In the genomic region with DNA sequence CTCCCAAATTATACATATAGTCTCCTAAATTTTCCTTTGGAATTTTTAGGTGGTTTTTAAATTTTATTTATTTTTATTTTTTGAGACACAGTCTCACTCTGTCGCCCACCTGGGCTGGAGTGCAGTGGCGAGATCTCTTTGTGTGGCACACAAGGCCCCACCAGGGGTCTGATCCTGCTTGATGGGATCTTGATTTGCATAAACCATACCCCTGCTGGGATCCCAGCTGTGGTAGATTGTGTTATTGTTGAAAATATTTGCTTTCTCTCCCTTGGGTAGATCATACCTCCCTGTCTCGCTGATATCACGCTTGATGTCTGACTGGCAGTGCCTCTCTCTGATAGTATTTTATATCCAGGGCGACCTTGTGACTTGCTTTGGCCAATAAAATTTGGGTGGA, we compare ENCODE assay signal across 19 cellular contexts. TPM values are rescaled to one million over a fixed set of nuclear protein-coding genes. Genes with fewer than 3 reads are reported as not detected.
"Had no signal": no experiment of that assay in that cellular context is flagged by ENCODE, and none has a peak within 500 bp of the region (broad histone marks: within the 10 kb centered on the region; RNA-seq: fewer than 3 reads in every experiment).

No MANE protein-coding gene starts in this region.

- H3K4me3 ChIP-seq: heart left ventricle, lung, right lobe of liver, skin epidermis, tibial artery had no signal

- H3K4me1 ChIP-seq: heart left ventricle had no signal

- H3K27ac ChIP-seq: heart left ventricle, right lobe of liver, skin epidermis, tibial artery had no signal

- H3K36me3 ChIP-seq: heart left ventricle, right lobe of liver, tibial artery had no signal

- H3K9me3 ChIP-seq: right lobe of liver had no signal

- DNase-seq: activated CD4-positive, alpha-beta T cell treated with anti-CD3 and anti-CD28 coated beads for 4 hours; activated CD4-positive, alpha-beta T cell treated with anti-CD3 and anti-CD28 coated beads, Interleukin-2, amount 50 U/mL, for 48 hours; activated CD4-positive, CD25-positive, alpha-beta regulatory T cell; activated gamma-delta T cell; activated naive CD4-positive, alpha-beta T cell treated with anti-CD3 and anti-CD28 coated beads, Interleukin-2, amount 50 U/mL, for 16 hours; activated naive CD8-positive, alpha-beta T cell treated with anti-CD3 and anti-CD28 coated beads, Interleukin-2, amount 50 U/mL, for 24 hours; cerebellar nuclear complex; heart left ventricle; kidney; naive B cell; posterior cingulate gyrus; right lobe of liver; stimulated activated CD4-positive, alpha-beta T cell treated with anti-CD3 and anti-CD28 coated beads, Interleukin-1b, Interleukin-23, amount 100 ng/mL, for 48 hours; substantia nigra; tibial artery had no signal

- ATAC-seq: activated naive CD8-positive, alpha-beta T cell treated with anti-CD3 and anti-CD28 coated beads, Interleukin-2, amount 50 U/mL, for 24 hours; heart left ventricle; right lobe of liver had no signal

RNA-seq across cellular contexts. Expression of gene MUC3A, which starts 5.6 kb away (rescaled TPM):
- total RNA-seq: epithelial cell of proximal tubule, fibroblast of villous mesenchyme had no signal

RNA-seq across cellular contexts. Expression of gene MUC12, which starts 25.7 kb away (rescaled TPM):
- total RNA-seq: fibroblast of villous mesenchyme, right lobe of liver had no signal

RNA-seq across cellular contexts. Expression of gene ACHE, which starts 48.0 kb away (rescaled TPM):
- total RNA-seq: fibroblast of villous mesenchyme had no signal
